10 cellular contexts compared by ENCODE assay signal in the genomic region with DNA sequence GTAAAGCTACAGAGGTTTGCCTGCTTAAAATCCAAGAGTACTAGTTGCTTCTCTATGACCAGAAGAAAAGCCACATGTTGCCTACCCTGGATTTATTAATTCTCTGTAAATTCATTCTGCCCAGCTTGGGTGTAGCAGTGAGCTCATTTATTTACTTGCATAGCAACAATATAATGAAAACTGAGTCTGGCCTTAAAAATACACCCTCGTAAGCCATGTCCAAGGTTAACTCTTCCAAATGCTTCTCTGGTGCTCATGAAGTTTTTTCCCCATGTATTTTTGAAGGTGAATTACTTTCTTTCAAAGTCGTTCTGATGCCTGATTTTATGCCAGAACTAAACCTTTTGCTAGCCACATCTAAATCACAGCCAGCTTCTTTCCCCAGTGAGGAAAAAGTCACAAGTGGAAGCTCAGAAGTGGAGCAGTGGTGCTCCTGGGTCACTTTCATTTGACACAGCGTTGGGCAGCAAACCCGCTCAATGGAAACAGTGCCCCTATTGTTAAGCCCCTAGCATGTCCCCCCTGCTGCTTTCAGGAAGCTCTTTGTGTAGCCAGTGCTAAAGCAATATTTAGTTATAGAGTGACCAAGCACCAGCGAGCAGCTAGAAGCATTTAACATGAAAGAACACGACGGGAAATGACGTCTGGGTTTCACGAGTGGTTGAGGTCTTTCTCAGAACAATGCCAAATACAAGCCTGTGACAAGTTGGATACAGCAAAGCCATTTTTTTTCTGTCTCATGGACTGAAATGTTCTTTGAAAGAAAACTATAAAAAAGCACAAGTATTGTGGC. TPM values are rescaled to one million over a fixed set of nuclear protein-coding genes. Genes with fewer than 3 reads are reported as not detected.
DNase-seq lines count a peak whose midpoint lies in the region; ATAC-seq and TF ChIP-seq lines count a peak whose summit lies in the region.
"Had no signal": no experiment of that assay in that cellular context is flagged by ENCODE, and none has a peak within 500 bp of the region (broad histone marks: within the 10 kb centered on the region; RNA-seq: fewer than 3 reads in every experiment).

No MANE protein-coding gene starts in this region.

- no peak for TF ChIP-seq CTCF in left ventricle myocardium inferior (IDR thresholded peaks at IDR 0.05; ENCODE audit: borderline replicate concordance)

- intact Hi-C loops in left ventricle myocardium inferior (cut with micrococcal nuclease) (no loop called here), left ventricle myocardium superior (cut with micrococcal nuclease) (no loop called here), aorta (cut with DNase I) (no loop called here)

- H3K4me1 ChIP-seq in left ventricle myocardium inferior, result peaks cover 99% of the 10 kb centered on the region
- peaks cover 55% of the 10 kb centered on the region for H3K4me1 ChIP-seq in mesodermal cell (ENCODE audit: control insufficient read depth, insufficient read depth, low read length, poor library complexity, severe bottlenecking)
- peaks cover 11 to 28% of the 10 kb centered on the region in 2 donors for H3K4me1 ChIP-seq in aorta (ENCODE audit: control insufficient read depth in 1 of 2, insufficient read depth in 2 of 2, low read length in 2 of 2)

- DNase-seq in left ventricle myocardium inferior (no peak), left ventricle myocardium superior (no peak), caudate nucleus (lab: John Stamatoyannopoulos, UW) (peak in 42 of 61 donors; percentile 15 to 73 (median 42)), aorta (no peak), OCI-M2 (lab: John Stamatoyannopoulos, UW; ENCODE audit: unreplicated experiment) (no peak)
- DNase-seq: glutamatergic neuron, NCI-H1092 treated with DMSO at 0.1 percent for 48 hours had no signal

- no peaks in the 10 kb centered on the region for H3K9me3 ChIP-seq in left ventricle myocardium inferior (replicated peaks)
- no peaks in the 10 kb centered on the region for H3K9me3 ChIP-seq in mesodermal cell (ENCODE audit: control insufficient read depth, low read length)
- H3K9me3 ChIP-seq in aorta (ENCODE audit: control insufficient read depth, low read length), result no peaks in the 10 kb centered on the region

- H3K36me3 ChIP-seq in left ventricle myocardium inferior (peaks cover 30% of the 10 kb centered on the region), mesodermal cell (ENCODE audit: control insufficient read depth, insufficient read depth, low read length) (peaks cover 65% of the 10 kb centered on the region), aorta (ENCODE audit: control insufficient read depth in 1 of 2, insufficient read depth in 2 of 2, low read length in 1 of 2) (peaks cover 0 to 2% of the 10 kb centered on the region in 2 donors)

- H3K27ac ChIP-seq in left ventricle myocardium inferior (replicated peaks) (peak overlapping the region; percentile 33), caudate nucleus (ENCODE audit: low read depth, low read length) (peak overlapping the region; percentile 22), mesodermal cell (ENCODE audit: low read depth, low read length, severe bottlenecking) (peak overlapping the region; percentile 88), aorta (ENCODE audit: low read depth in 1 of 2, low read length in 2 of 2) (peak overlapping the region; percentile 54 to 91)

- H3K4me3 ChIP-seq in left ventricle myocardium inferior (no peak overlapping the region), mesodermal cell (ENCODE audit: extremely low read depth, insufficient read depth, low read length, poor library complexity, severe bottlenecking) (no peak overlapping the region), aorta (ENCODE audit: low read length in 2 of 2) (no peak overlapping the region)

- no peaks in the 10 kb centered on the region for H3K27me3 ChIP-seq in left ventricle myocardium inferior (ENCODE audit: low read depth)
- H3K27me3 ChIP-seq in aorta (ENCODE audit: control insufficient read depth in 1 of 2, insufficient read depth in 2 of 2, low read length in 1 of 2), result no peaks in the 10 kb centered on the region

- ATAC-seq in left ventricle myocardium superior (no peak), aorta (ENCODE audit: low FRiP score) (no peak), HG03460 (IDR thresholded peaks at IDR 0.05; ENCODE audit: unreplicated experiment) (no peak), GM18511 (IDR thresholded peaks at IDR 0.05; ENCODE audit: unreplicated experiment) (no peak)

- 33 to 43% methylated on average over 5 to 8 of the region's 9 CpGs for WGBS in mesodermal cell (ENCODE audit: insufficient coverage in 2 of 2), 2 experiments
- 6 to 12% methylated on average over 9 of the region's 9 CpGs for WGBS in aorta, 2 donors

RNA-seq across cellular contexts. Expression of gene NEDD9, which starts 29.8 kb away (rescaled TPM):
- 28.1 TPM for total RNA-seq in left ventricle myocardium inferior
- 31.1 TPM for total RNA-seq in left ventricle myocardium superior
- 16.7 TPM for polyA plus RNA-seq in mesodermal cell (2013, experiment 1 of 2)
- polyA plus RNA-seq in mesodermal cell (2013, experiment 2 of 2), result 16.1 TPM
- total RNA-seq in aorta, result 100 to 1,000 TPM in 1 of 2 donors, 10 to 100 TPM in 1; 49.8 to 252 TPM
- 10 to 100 TPM; 11.3 to 26.9 TPM for polyA plus RNA-seq in aorta

Comparison
In these comparisons a context has a peak if more than half of its experiments do, and no peak if none do; other contexts are left out.
1. DNase-seq: peak in caudate nucleus (42 of 61); none in left ventricle myocardium inferior (single experiment), left ventricle myocardium superior (single experiment), aorta (0 of 2) and OCI-M2 (single experiment).
2. H3K27ac ChIP-seq: peak in every context shown above with its lines; median percentile 88 in mesodermal cell; 72 in aorta; 33 in left ventricle myocardium inferior; 22 in caudate nucleus.